In the genomic region with DNA sequence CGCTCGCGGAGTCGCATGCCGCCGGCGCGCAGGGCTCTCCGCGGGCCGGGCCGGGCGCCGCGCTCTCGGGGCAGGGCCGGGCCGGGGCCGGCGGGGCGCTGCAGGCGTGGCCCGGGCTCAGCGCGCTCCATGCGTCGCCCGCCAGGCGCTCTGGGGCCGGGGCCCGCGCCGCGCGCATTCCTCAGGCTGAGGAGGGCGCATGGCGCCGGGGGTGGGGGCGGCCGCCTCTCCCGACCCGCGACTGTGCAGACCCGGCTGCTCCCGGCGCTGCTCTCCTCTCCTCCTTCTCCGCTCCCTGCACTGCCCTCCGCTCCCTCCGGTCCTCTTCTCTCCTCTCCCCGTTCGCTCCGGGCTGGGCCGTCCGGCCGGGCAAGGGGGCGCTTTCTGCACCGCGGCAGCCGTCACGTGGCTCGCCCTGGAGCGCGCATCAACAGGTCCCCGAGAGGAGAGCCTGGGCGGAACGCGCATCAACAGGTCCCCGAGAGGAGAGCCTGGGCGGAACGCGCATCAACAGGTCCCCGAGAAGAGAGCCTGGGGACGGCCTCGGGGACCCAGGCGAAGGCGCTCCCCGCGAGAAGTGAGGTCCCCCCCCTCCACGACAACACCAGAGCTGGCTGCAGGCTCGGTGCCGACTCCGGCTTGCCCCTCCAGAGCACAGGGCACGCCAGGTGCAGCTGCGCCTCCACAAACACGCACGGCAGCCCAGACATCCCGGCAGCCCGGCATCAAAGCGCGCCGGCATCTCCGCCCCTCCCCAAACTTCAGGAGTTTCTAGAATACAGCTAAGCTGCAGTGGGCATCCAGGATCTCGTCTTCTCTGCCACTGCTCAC, we compare ENCODE assay signal across 1 cellular context.
TF ChIP-seq lines count a peak whose summit lies in the region.

No MANE protein-coding gene starts in this region.

TF ChIP-seq in A549, 52 proteins besides CTCF, POLR2A, EP300 and RAD21 (continued from another document):
- TF ChIP-seq, protein P1, sequence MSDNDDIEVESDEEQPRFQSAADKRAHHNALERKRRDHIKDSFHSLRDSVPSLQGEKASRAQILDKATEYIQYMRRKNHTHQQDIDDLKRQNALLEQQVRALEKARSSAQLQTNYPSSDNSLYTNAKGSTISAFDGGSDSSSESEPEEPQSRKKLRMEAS (IDR thresholded peaks at IDR 0.05), result peak; percentile 30; the same call in 1 of the 2 replicates
- no peak for TF ChIP-seq TFCP2L1 (CRISPR knock-in tag; IDR thresholded peaks at IDR 0.05)
